ENCODE assay signal across 8 cellular contexts in the genomic region with DNA sequence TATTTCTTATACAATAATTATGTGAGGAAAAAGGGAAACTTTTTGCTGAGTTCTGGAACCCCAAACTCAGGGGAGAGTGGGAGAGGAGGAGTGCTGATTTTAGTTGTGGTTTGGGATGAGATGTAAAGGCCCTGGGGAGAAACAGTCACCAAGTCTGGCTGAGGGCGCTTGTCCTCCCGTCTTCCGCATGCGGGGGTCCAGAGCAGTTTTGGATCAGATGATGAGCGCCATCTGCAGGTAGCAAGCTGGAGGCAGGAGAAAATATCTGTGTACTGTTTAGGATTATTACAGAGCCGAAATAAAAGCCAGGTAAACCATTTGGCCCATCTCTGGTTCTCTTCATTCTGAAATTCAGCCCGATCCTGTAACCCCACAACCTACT. TPM values are rescaled to one million over a fixed set of nuclear protein-coding genes. Genes with fewer than 3 reads are reported as not detected.
DNase-seq lines count a peak whose midpoint lies in the region; ATAC-seq and TF ChIP-seq lines count a peak whose summit lies in the region.

No MANE protein-coding gene starts in this region.

- CTCF ChIA-PET in CD4-positive, alpha-beta memory T cell (lab: Charles Lee; ENCODE audit: partially characterized antibody): interaction anchor here (0.6 to 13.7 kb wide), 39 partner anchors 8 to 1133 kb away, joined by 3 to 369 read pairs (median 6); a partner anchor contains a TSS
- CTCF ChIA-PET in SK-N-SH (lab: Yijun Ruan, JAX): interaction anchor here (0.7 to 5.8 kb wide), 39 partner anchors 8 to 1133 kb away, joined by 3 to 84 read pairs (median 5); a partner anchor contains a TSS

- ATAC-seq in GM21723 (IDR thresholded peaks at IDR 0.05; ENCODE audit: unreplicated experiment) (peak; percentile 44), Right ventricle myocardium inferior (peak; percentile 82)
- ATAC-seq in activated naive CD4-positive, alpha-beta T cell treated with anti-CD3 and anti-CD28 coated beads, Interleukin-2, amount 50 U/mL, for 72 hours: peak; percentile 49 to 72

- peak overlapping the region; percentile 96 for H3K27ac ChIP-seq in CD4-positive, alpha-beta memory T cell (ENCODE audit: low read depth, low read length)
- H3K27ac ChIP-seq in SK-N-SH (ENCODE audit: low read depth in 2 of 2, low read length in 1 of 2) (no peak overlapping the region), parathyroid adenoma (peak overlapping the region; percentile 90), tibial artery (peak overlapping the region; percentile 92)

- peak overlapping the region; percentile 37; the same call in 1 of the 2 replicates for H3K4me2 ChIP-seq in SK-N-SH
- H3K4me2 ChIP-seq in parathyroid adenoma (ENCODE audit: low read length): peak overlapping the region; percentile 26

- H3K9me3 ChIP-seq in CD4-positive, alpha-beta memory T cell (ENCODE audit: control insufficient read depth in 1 of 2, low read length in 2 of 2): no peaks in the 10 kb centered on the region
- H3K9me3 ChIP-seq in SK-N-SH (no peaks in the 10 kb centered on the region), parathyroid adenoma (ENCODE audit: control insufficient read depth, low read length) (no peaks in the 10 kb centered on the region), tibial artery (no peaks in the 10 kb centered on the region)

- H3K4me1 Mint-ChIP-seq in CD4-positive, alpha-beta memory T cell: peaks cover 36 to 59% (median 49%) of the 10 kb centered on the region in 4 donors

- peak overlapping the region; percentile 85 to 98 (median 97) for H3K27ac Mint-ChIP-seq in CD4-positive, alpha-beta memory T cell
- H3K27ac Mint-ChIP-seq in activated naive CD4-positive, alpha-beta T cell treated with anti-CD3 and anti-CD28 coated beads, Interleukin-2, amount 50 U/mL, for 72 hours: peak overlapping the region; percentile 99 to 100

- no peaks in the 10 kb centered on the region for H3K9me3 Mint-ChIP-seq in CD4-positive, alpha-beta memory T cell
- H3K9me3 Mint-ChIP-seq in activated naive CD4-positive, alpha-beta T cell treated with anti-CD3 and anti-CD28 coated beads, Interleukin-2, amount 50 U/mL, for 72 hours: peaks cover 0 to 4% of the 10 kb centered on the region in 2 donors

- intact Hi-C loops in CD4-positive, alpha-beta memory T cell (cut with micrococcal nuclease): loop anchor here (1.0 to 5.0 kb wide), 8 partner anchors 32 to 1133 kb away; a partner anchor contains a TSS
- intact Hi-C loops in Right ventricle myocardium inferior (cut with DNase I): loop anchor here (1.0 to 10.0 kb wide), 4 partner anchors 115 to 1134 kb away; a partner anchor contains a TSS
- intact Hi-C loops in tibial artery (cut with DNase I; ENCODE audit: low total_unique reads): loop anchor here (2.0 kb wide), 1 partner anchor 116 kb away; no protein-coding TSS in a partner anchor

- H3K9ac ChIP-seq in SK-N-SH: no peak overlapping the region
- no peak overlapping the region for H3K9ac ChIP-seq in parathyroid adenoma

- TF ChIP-seq CTCF in SK-N-SH (IDR thresholded peaks at IDR 0.05) (peak; percentile 86), parathyroid adenoma (IDR thresholded peaks at IDR 0.05) (peak; percentile 91), tibial artery (IDR thresholded peaks at IDR 0.05) (peak; percentile 77)

- no peaks in the 10 kb centered on the region for H4K20me1 ChIP-seq in SK-N-SH (ENCODE audit: insufficient read depth)

- DNase-seq in CD4-positive, alpha-beta memory T cell: peak; percentile 79 to 86 (median 79)
- DNase-seq in NAMALWA (ENCODE audit: low spot score) (peak; percentile 89), SK-N-SH (peak; percentile 74), Right ventricle myocardium inferior (ENCODE audit: missing footprints) (peak; percentile 85), tibial artery (peak; percentile 87 to 89)
- peak; percentile 76 to 85 for DNase-seq in activated naive CD4-positive, alpha-beta T cell treated with anti-CD3 and anti-CD28 coated beads, Interleukin-2, amount 50 U/mL, for 72 hours (ENCODE audit: low spot score in 2 of 2)

- H3K27me3 ChIP-seq in CD4-positive, alpha-beta memory T cell (ENCODE audit: insufficient read depth, low read length): no peaks in the 10 kb centered on the region
- H3K27me3 ChIP-seq in SK-N-SH (ENCODE audit: insufficient read depth) (no peaks in the 10 kb centered on the region), parathyroid adenoma (ENCODE audit: control insufficient read depth, insufficient read depth, low read length) (no peaks in the 10 kb centered on the region), tibial artery (no peaks in the 10 kb centered on the region)

- H3K9me2 ChIP-seq in SK-N-SH: no peaks in the 10 kb centered on the region

- TF ChIP-seq RAD21 in SK-N-SH (IDR thresholded peaks at IDR 0.05; ENCODE audit: low read length): peak; percentile 93

- H2AFZ ChIP-seq in SK-N-SH (ENCODE audit: low read depth) (peak overlapping the region; percentile 99), parathyroid adenoma (peak overlapping the region; percentile 99)

- peaks cover 0 to 20% of the 10 kb centered on the region in 2 donors for H3K36me3 Mint-ChIP-seq in CD4-positive, alpha-beta memory T cell
- H3K36me3 Mint-ChIP-seq in activated naive CD4-positive, alpha-beta T cell treated with anti-CD3 and anti-CD28 coated beads, Interleukin-2, amount 50 U/mL, for 72 hours: peaks cover 17 to 27% of the 10 kb centered on the region in 2 donors

- peak overlapping the region; percentile 81 to 89 for H3K4me3 ChIP-seq in CD4-positive, alpha-beta memory T cell (ENCODE audit: low read length in 2 of 2)
- H3K4me3 ChIP-seq in SK-N-SH (ENCODE audit: low read depth in 2 of 2, low read length in 1 of 2) (peak overlapping the region in 1 of 2 experiments; percentile 34; a peak in 1 of 4 replicates), parathyroid adenoma (ENCODE audit: low read depth, low read length) (peak overlapping the region; percentile 9), tibial artery (peak overlapping the region; percentile 71 to 89)

- POLR2A ChIA-PET in CD4-positive, alpha-beta memory T cell (lab: Charles Lee; ENCODE audit: partially characterized antibody): interaction anchor here (0.9 to 5.1 kb wide), 18 partner anchors 12 to 295 kb away, joined by 3 to 113 read pairs (median 9); a partner anchor contains a TSS
- POLR2A ChIA-PET in SK-N-SH (lab: Yijun Ruan, JAX): interaction anchor here (1.0 to 1.2 kb wide), 2 partner anchors 115 to 286 kb away, joined by 5 to 6 read pairs; a partner anchor contains a TSS

- peaks cover 20% of the 10 kb centered on the region for H3F3A ChIP-seq in SK-N-SH (replicated peaks; ENCODE audit: insufficient read depth)

- peaks cover 43% of the 10 kb centered on the region for H3K4me1 ChIP-seq in CD4-positive, alpha-beta memory T cell (ENCODE audit: insufficient read depth, low read length)
- H3K4me1 ChIP-seq in SK-N-SH (ENCODE audit: control insufficient read depth in 1 of 2, insufficient read depth in 2 of 2, low read depth in 1 of 2, low read length in 1 of 2) (peaks cover 12 to 16% of the 10 kb centered on the region in 2 experiments; a peak in 3 of 4 replicates), parathyroid adenoma (peaks cover 5% of the 10 kb centered on the region), tibial artery (peaks cover 0 to 27% (median 18%) of the 10 kb centered on the region in 4 donors)

- WGBS in SK-N-SH (ENCODE audit: low lambda C conversion rate): 8% methylated on average over 7 of the region's 7 CpGs

- no peaks in the 10 kb centered on the region for H3K36me3 ChIP-seq in CD4-positive, alpha-beta memory T cell (ENCODE audit: insufficient read depth, low read length)
- H3K36me3 ChIP-seq in SK-N-SH (replicated peaks in 1 of 2; ENCODE audit: control insufficient read depth in 1 of 2, insufficient read depth in 2 of 2, low read length in 1 of 2): no peaks in the 10 kb centered on the region
- H3K36me3 ChIP-seq in parathyroid adenoma (ENCODE audit: control insufficient read depth, insufficient read depth, low read length): no peaks in the 10 kb centered on the region
- no peaks in the 10 kb centered on the region for H3K36me3 ChIP-seq in tibial artery

- no peaks in the 10 kb centered on the region for H3K27me3 Mint-ChIP-seq in CD4-positive, alpha-beta memory T cell

- peak overlapping the region; percentile 84 to 98 (median 96) for H3K4me3 Mint-ChIP-seq in CD4-positive, alpha-beta memory T cell

- TF ChIP-seq EP300 in SK-N-SH (IDR thresholded peaks at IDR 0.05; ENCODE audit: borderline replicate concordance in 1 of 2, low read depth in 1 of 2, low read length in 1 of 2): no peak

- H3K79me2 ChIP-seq in SK-N-SH (ENCODE audit: insufficient read depth) (peaks cover 4% of the 10 kb centered on the region; the same call in 1 of the 2 replicates), parathyroid adenoma (no peaks in the 10 kb centered on the region)

TF ChIP-seq in SK-N-SH, 30 proteins besides CTCF, POLR2A, EP300 and RAD21 (continues in another document):
- TF ChIP-seq, protein P1, sequence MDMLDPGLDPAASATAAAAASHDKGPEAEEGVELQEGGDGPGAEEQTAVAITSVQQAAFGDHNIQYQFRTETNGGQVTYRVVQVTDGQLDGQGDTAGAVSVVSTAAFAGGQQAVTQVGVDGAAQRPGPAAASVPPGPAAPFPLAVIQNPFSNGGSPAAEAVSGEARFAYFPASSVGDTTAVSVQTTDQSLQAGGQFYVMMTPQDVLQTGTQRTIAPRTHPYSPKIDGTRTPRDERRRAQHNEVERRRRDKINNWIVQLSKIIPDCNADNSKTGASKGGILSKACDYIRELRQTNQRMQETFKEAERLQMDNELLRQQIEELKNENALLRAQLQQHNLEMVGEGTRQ (IDR thresholded peaks at IDR 0.05; ENCODE audit: borderline replicate concordance, low read depth, low read length): no peak
- TF ChIP-seq, protein P2, sequence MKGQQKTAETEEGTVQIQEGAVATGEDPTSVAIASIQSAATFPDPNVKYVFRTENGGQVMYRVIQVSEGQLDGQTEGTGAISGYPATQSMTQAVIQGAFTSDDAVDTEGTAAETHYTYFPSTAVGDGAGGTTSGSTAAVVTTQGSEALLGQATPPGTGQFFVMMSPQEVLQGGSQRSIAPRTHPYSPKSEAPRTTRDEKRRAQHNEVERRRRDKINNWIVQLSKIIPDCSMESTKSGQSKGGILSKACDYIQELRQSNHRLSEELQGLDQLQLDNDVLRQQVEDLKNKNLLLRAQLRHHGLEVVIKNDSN (IDR thresholded peaks at IDR 0.05; ENCODE audit: borderline replicate concordance, low read depth): no peak
- no peak for TF ChIP-seq MXI1 (IDR thresholded peaks at IDR 0.05; ENCODE audit: low read depth, low read length)

RNA-seq across cellular contexts. Expression of a gene that starts 1.6 kb away (rescaled TPM):
- total RNA-seq in CD4-positive, alpha-beta memory T cell: 10 to 100 TPM; 68.7 to 79.6 TPM
- polyA plus RNA-seq in CD4-positive, alpha-beta memory T cell: 10 to 100 TPM in 1 of 2 donors, 1 to 10 TPM in 1; 5.4 to 19.1 TPM
- 9.2 and 11.0 TPM in 2 replicates for polyA plus RNA-seq in SK-N-SH (2012; rRNA removed)
- 7.3 and 7.6 TPM in 2 replicates for polyA plus RNA-seq in SK-N-SH (2012; cell fraction: cytosol; rRNA removed)
- polyA plus RNA-seq in SK-N-SH (2012; cell fraction: nucleus; rRNA removed): 23.7 and 34.4 TPM in 2 replicates
- total RNA-seq in activated naive CD4-positive, alpha-beta T cell treated with anti-CD3 and anti-CD28 coated beads, Interleukin-2, amount 50 U/mL, for 72 hours: 10 to 100 TPM; 56.0 to 69.3 TPM
- total RNA-seq in Right ventricle myocardium inferior: 12.0 TPM

Comparison
In these comparisons a context has a peak if more than half of its experiments do, and no peak if none do; other contexts are left out.
1. H3K27ac ChIP-seq: peak in CD4-positive, alpha-beta memory T cell (single experiment), parathyroid adenoma (single experiment) and tibial artery (2 of 2); none in SK-N-SH (0 of 2).
2. Peak in every context shown above with its lines, with median percentiles within 50 percentile points of each other: DNase-seq, ATAC-seq and CTCF ChIP-seq.